8 cellular contexts compared by ENCODE assay signal in genomic region chr9:69672828-69673640, GRCh38. TPM values are rescaled to one million over a fixed set of nuclear protein-coding genes. Genes with fewer than 3 reads are reported as not detected.
DNase-seq lines count a peak whose midpoint lies in the region; ATAC-seq, FAIRE-seq and TF ChIP-seq lines count a peak whose summit lies in the region.

No MANE protein-coding gene starts in this region.

- H3K4me1 ChIP-seq in HepG2 (ENCODE audit: insufficient read depth, low read length) = no peaks in the 10 kb centered on the region

- POLR2A ChIA-PET in HepG2 (lab: Yijun Ruan, JAX) = no interaction called here

- peak; percentile 87 for TF ChIP-seq RAD21 in HepG2 (CRISPR knock-in tag; IDR thresholded peaks at IDR 0.05)

- no peak overlapping the region; the same call in 1 of the 2 replicates for H3K9ac ChIP-seq in HepG2 (ENCODE audit: insufficient read depth, low read depth, low read length)

- peak overlapping the region; percentile 95 for H3K4me2 ChIP-seq in HepG2 (ENCODE audit: low read depth, low read length)

- H3K79me2 ChIP-seq in HepG2 (ENCODE audit: insufficient read depth, low read length) = no peaks in the 10 kb centered on the region

- H4K20me1 ChIP-seq in HepG2 (ENCODE audit: insufficient read depth, low read length) = no peaks in the 10 kb centered on the region

- H2AFZ ChIP-seq in HepG2 (ENCODE audit: low read length) = peak overlapping the region; percentile 58

- H3K27ac ChIP-seq in HepG2 (ENCODE audit: extremely low read length, insufficient read depth, low read length) = no peak overlapping the region

- 75% methylated on average over 5 of the region's 44 CpGs for WGBS in HepG2 (ENCODE audit: low lambda C conversion rate)

- H3K36me3 ChIP-seq in HepG2 (replicated peaks in 1 of 2; ENCODE audit: control insufficient read depth in 1 of 2, insufficient read depth in 2 of 2, low read length in 2 of 2) = no peaks in the 10 kb centered on the region

- peak; percentile 4 for FAIRE-seq in HepG2 (lab: Jason Lieb, UNC)

- peak overlapping the region; percentile 57 to 68 (median 59) for H3K4me3 ChIP-seq in HepG2 (replicated peaks in 1 of 3; ENCODE audit: insufficient read depth in 1 of 3, low read depth in 2 of 3, low read length in 3 of 3)

- BruUV-seq in HepG2 (replicated peaks; lab: Mats Ljungman, UMichigan) = no TSS peak

- peaks cover 2 to 45% of the 10 kb centered on the region in 2 experiments; a peak in 4 of 5 replicates for H3K27me3 ChIP-seq in HepG2 (ENCODE audit: control insufficient read depth in 1 of 2, insufficient read depth in 2 of 2, low read length in 2 of 2)

- DNase-seq in AG20443 (ENCODE audit: low spot score) (peak; percentile 93), NCI-H446 treated with DMSO at 0.1 percent for 48 hours (lab: John Stamatoyannopoulos, UW) (peak; percentile 75), dermis microvascular lymphatic vessel endothelial cell (ENCODE audit: low read depth in 2 of 2) (peak; percentile 35 to 89), HepG2 (ENCODE audit: low spot score) (peak; percentile 55)
- peak; percentile 69 for DNase-seq in activated CD4-positive, alpha-beta T cell treated with anti-CD3 and anti-CD28 coated beads, Interleukin-2, amount 50 U/mL, for 1 hour
- peak; percentile 49 for DNase-seq in stimulated activated CD4-positive, alpha-beta T cell treated with anti-CD3 and anti-CD28 coated beads, Interleukin-2, amount 100 ng/mL, for 4 hours (ENCODE audit: low read depth)

- ATAC-seq in GM19043 (IDR thresholded peaks at IDR 0.05; ENCODE audit: low read depth, unreplicated experiment) = peak; percentile 88
- ATAC-seq in HG03378 (IDR thresholded peaks at IDR 0.05; ENCODE audit: unreplicated experiment) = peak; percentile 91
- peak; percentile 98 for ATAC-seq in HepG2

- TF ChIP-seq POLR2A in HepG2 (IDR thresholded peaks at IDR 0.05; ENCODE audit: insufficient read depth in 1 of 2, low read depth in 2 of 2, low read length in 2 of 2) = no peak

- no peaks in the 10 kb centered on the region for H3K9me3 ChIP-seq in HepG2 (ENCODE audit: low read length)

- TF ChIP-seq EP300 in HepG2 (IDR thresholded peaks at IDR 0.05; ENCODE audit: low read depth in 2 of 2, low read length in 2 of 2) (no peak), HepG2 (CRISPR knock-in tag; IDR thresholded peaks at IDR 0.05; ENCODE audit: borderline replicate concordance) (no peak)

- CTCF ChIA-PET in HepG2 (lab: Yijun Ruan, JAX; ENCODE audit: low intra/inter-chr PET ratio, low total read pairs) = interaction anchor here (1.2 to 4.0 kb wide), 2 partner anchors 204 to 246 kb away, joined by 5 to 30 read pairs; no protein-coding TSS in a partner anchor

- intact Hi-C loops in HepG2 (cut with micrococcal nuclease; ENCODE audit: unreplicated experiment) = loop anchor here (1.0 to 10.0 kb wide), 4 partner anchors 74 to 246 kb away; partner anchors contain the start of gene CFAP95

- peak; percentile 93 for TF ChIP-seq CTCF in HepG2 (CRISPR knock-in tag; IDR thresholded peaks at IDR 0.05)

- in situ Hi-C loops in HepG2 (cut with HindIII; ENCODE audit: extremely low pct_ligation_motif_present, low pct_unique_long_range_greater_than_20kb) = loop anchor here (10.0 kb wide), 1 partner anchor 202 kb away; no protein-coding TSS in a partner anchor

TF ChIP-seq in HepG2, 621 proteins besides CTCF, POLR2A, EP300 and RAD21 (continues in another document):
- TF ChIP-seq ZNF564 (CRISPR knock-in tag; IDR thresholded peaks at IDR 0.05) (0 out of 2 replicates have a peak, but pooled peaks have one; percentile 28), ARID5B (CRISPR knock-in tag; IDR thresholded peaks at IDR 0.05) (peak; percentile 56; the same call in 1 of the 2 replicates), MAFK (conservative IDR thresholded peaks at IDR 0.05 in 1 of 2, IDR thresholded peaks at IDR 0.05 in 1 of 2; ENCODE audit: low read length in 2 of 2) (no peak), ETS1 (CRISPR knock-in tag; IDR thresholded peaks at IDR 0.05) (no peak), RBM22 (optimal IDR thresholded peaks at IDR 0.05; ENCODE audit: low read length) (no peak), ZMYM2 (CRISPR knock-in tag; IDR thresholded peaks at IDR 0.05) (no peak)

RNA-seq across cellular contexts. Expression of gene APBA1, which starts 0.9 kb away (rescaled TPM):
- total RNA-seq in dermis microvascular lymphatic vessel endothelial cell = 7.1 and 9.4 TPM in 2 replicates
- 0.15 TPM in 1 of 2 replicates, not detected in the other for total RNA-seq in HepG2 (2016; rRNA removed; fragmentation: Illumina TruSeq; extraction: Trizol)
- not detected in 2 replicates for total RNA-seq in HepG2 (2016; cell fraction: cytosol; rRNA removed; fragmentation: Illumina TruSeq; extraction: Trizol; ENCODE audit: low read depth)
- total RNA-seq in HepG2 (2016; cell fraction: insoluble cytoplasmic fraction; rRNA removed; fragmentation: Illumina TruSeq; extraction: Trizol) = not detected in 2 replicates
- 0.03 TPM in 1 of 2 replicates, not detected in the other for total RNA-seq in HepG2 (2016; cell fraction: membrane; rRNA removed; fragmentation: Illumina TruSeq; extraction: Trizol)
- not detected in 2 replicates for total RNA-seq in HepG2 (2016; cell fraction: nucleus; rRNA removed; fragmentation: Illumina TruSeq; extraction: Trizol)
- 0.01 TPM in 1 of 2 replicates, not detected in the other for polyA plus RNA-seq in HepG2 (2011; rRNA removed)
- polyA plus RNA-seq in HepG2 (2011; cell fraction: cytosol; rRNA removed) = 0.01 TPM in 2 replicates
- polyA plus RNA-seq in HepG2 (2011; cell fraction: nucleus; rRNA removed) = 0.02 TPM in 1 of 2 replicates, not detected in the other
- 0.21 TPM in 1 of 2 replicates, not detected in the other for polyA plus RNA-seq in HepG2 (2012)
- polyA plus RNA-seq in HepG2 (2016; cell fraction: cytosol; fragmentation: Illumina TruSeq; extraction: Trizol; ENCODE audit: low read depth) = not detected in 2 replicates
- polyA plus RNA-seq in HepG2 (2016; cell fraction: insoluble cytoplasmic fraction; fragmentation: Illumina TruSeq; extraction: Trizol; ENCODE audit: low read depth) = 0.03 TPM in 1 of 2 replicates, not detected in the other
- polyA plus RNA-seq in HepG2 (2016; cell fraction: membrane; fragmentation: Illumina TruSeq; extraction: Trizol; ENCODE audit: low read depth) = not detected in 2 replicates
- polyA plus RNA-seq in HepG2 (2016; cell fraction: nucleus; fragmentation: Illumina TruSeq; extraction: Trizol; ENCODE audit: insufficient read depth, low read depth) = not detected in 2 replicates
- not detected in 2 replicates for polyA minus RNA-seq in HepG2 (2011; rRNA and poly(A)+ RNA removed; ENCODE audit: low replicate concordance)
- not detected in 2 replicates for polyA minus RNA-seq in HepG2 (2011; cell fraction: cytosol; rRNA and poly(A)+ RNA removed)
- not detected in 2 replicates for polyA minus RNA-seq in HepG2 (2011; cell fraction: nucleus; rRNA and poly(A)+ RNA removed)
